8 cellular contexts compared by ENCODE assay signal in the genomic region with DNA sequence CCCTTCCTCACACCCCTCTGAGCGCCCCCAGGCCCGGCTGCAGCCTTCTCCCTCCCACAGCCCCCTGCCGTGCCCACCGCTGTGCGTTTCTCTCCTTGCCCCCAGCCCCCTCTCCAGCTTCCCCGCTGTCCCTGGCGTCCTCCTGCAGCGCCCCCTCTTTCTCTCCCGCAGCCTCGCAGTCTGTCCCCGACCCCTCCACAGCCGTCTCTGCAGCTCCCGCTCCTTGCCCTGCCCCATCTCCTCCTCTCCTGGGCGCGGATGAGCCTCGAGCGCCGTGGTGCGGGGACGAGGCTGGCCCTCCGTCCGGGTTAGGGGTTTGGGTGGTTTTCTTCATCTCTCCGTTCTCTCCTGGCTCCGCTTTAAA. TPM values are rescaled to one million over a fixed set of nuclear protein-coding genes. Genes with fewer than 3 reads are reported as not detected.
DNase-seq lines count a peak whose midpoint lies in the region; TF ChIP-seq lines count a peak whose summit lies in the region.

No MANE protein-coding gene starts in this region.

- peak overlapping the region; percentile 73 for H3K27ac ChIP-seq in Karpas-422 (ENCODE audit: low read length)
- peak overlapping the region; percentile 32 to 94 for H3K27ac ChIP-seq in uterus

- TF ChIP-seq CTCF in astrocyte of the cerebellum (IDR thresholded peaks at IDR 0.05; ENCODE audit: low read depth, low read length, missing control alignments) (no peak), uterus (IDR thresholded peaks at IDR 0.05) (no peak)

- H3K36me3 ChIP-seq in Karpas-422 (ENCODE audit: insufficient read depth, low read length): no peaks in the 10 kb centered on the region
- H3K36me3 ChIP-seq in uterus: no peaks in the 10 kb centered on the region

- TF ChIP-seq POLR2A in uterus (IDR thresholded peaks at IDR 0.05): no peak

- peaks cover 24% of the 10 kb centered on the region for H3K4me1 ChIP-seq in Karpas-422 (ENCODE audit: low read length)
- peaks cover 0 to 11% of the 10 kb centered on the region in 2 donors for H3K4me1 ChIP-seq in uterus

- H3K79me2 ChIP-seq in Karpas-422 (ENCODE audit: low read length): peaks cover 17% of the 10 kb centered on the region

- 0 out of 2 replicates have a peak, but pooled peaks cover 13% of the 10 kb centered on the region for H4K20me1 ChIP-seq in Karpas-422 (ENCODE audit: insufficient read depth, low read depth, low read length)

- intact Hi-C loops in uterus (cut with DNase I; ENCODE audit: low total_unique reads): no loop called here

- H3K9me3 ChIP-seq in Karpas-422 (ENCODE audit: low read length) (no peaks in the 10 kb centered on the region), uterus (no peaks in the 10 kb centered on the region)

- in situ Hi-C loops in astrocyte of the cerebellum (cut with HindIII; ENCODE audit: low sequenced_read_pairs): no loop called here

- DNase-seq in DMS53 treated with DMSO at 0.1 percent for 48 hours (lab: John Stamatoyannopoulos, UW; ENCODE audit: unreplicated experiment): peak; percentile 31
- DNase-seq in Karpas-422: peak; percentile 75
- DNase-seq in astrocyte of the cerebellum (ENCODE audit: low read depth): no peak
- DNase-seq in lung microvascular endothelial cell (ENCODE audit: low read depth in 2 of 2): peak; percentile 19
- no peak for DNase-seq in uterus
- no peak for DNase-seq in NCI-H128 (lab: John Stamatoyannopoulos, UW; ENCODE audit: unreplicated experiment)
- no peak for DNase-seq in OCI-M2 (lab: John Stamatoyannopoulos, UW; ENCODE audit: unreplicated experiment)
- no peak for DNase-seq in SW 1271 (lab: John Stamatoyannopoulos, UW)

- H3K4me3 ChIP-seq in Karpas-422 (ENCODE audit: low read length) (peak overlapping the region; percentile 100), astrocyte of the cerebellum (ENCODE audit: low read depth, low read length) (peak overlapping the region; percentile 73), uterus (peak overlapping the region; percentile 78 to 80)

- no peaks in the 10 kb centered on the region for H3K9me2 ChIP-seq in Karpas-422 (replicated peaks; ENCODE audit: insufficient read depth, low read length)

- no peak overlapping the region for H2AFZ ChIP-seq in Karpas-422 (ENCODE audit: low read length)

- H3K27me3 ChIP-seq in Karpas-422 (ENCODE audit: low read length): no peaks in the 10 kb centered on the region
- no peaks in the 10 kb centered on the region for H3K27me3 ChIP-seq in uterus

- H3K4me2 ChIP-seq in Karpas-422 (ENCODE audit: low read depth, low read length, poor library complexity, severe bottlenecking): peak overlapping the region; percentile 100

- H3K9ac ChIP-seq in Karpas-422 (ENCODE audit: low read length): peak overlapping the region; percentile 100

RNA-seq across cellular contexts. Expression of gene KMT5C, which starts 1.1 kb away (rescaled TPM):
- total RNA-seq in Karpas-422 (2014; rRNA removed; shearing (Covaris generic); ENCODE audit: low replicate concordance): 10.3 and 46.1 TPM in 2 replicates
- total RNA-seq in lung microvascular endothelial cell (2.2 and 3.0 TPM in 2 replicates), uterus (10 to 100 TPM; 12.4 to 65.6 (median 15.9) TPM)

RNA-seq across cellular contexts. Expression of gene COX6B2, which starts 13.8 kb away (rescaled TPM):
- total RNA-seq in Karpas-422 (2014; rRNA removed; shearing (Covaris generic); ENCODE audit: low replicate concordance): not detected in 2 replicates
- not detected in 2 replicates for total RNA-seq in lung microvascular endothelial cell
- total RNA-seq in uterus: 1 to 10 TPM in 1 of 4 donors, under 1 TPM in 1, not detected in 2; 0.14 to 4.6 TPM

RNA-seq across cellular contexts. Expression of gene TMEM150B, which starts 15.6 kb away (rescaled TPM):
- 0.61 TPM in 1 of 2 replicates, not detected in the other for total RNA-seq in Karpas-422 (2014; rRNA removed; shearing (Covaris generic); ENCODE audit: low replicate concordance)
- total RNA-seq in lung microvascular endothelial cell (not detected in 2 replicates), uterus (1 to 10 TPM in 1 of 4 donors, not detected in 3; 2.6 TPM)

RNA-seq across cellular contexts. Expression of gene GARIN5B, which starts 22.3 kb away (rescaled TPM):
- not detected in 2 replicates for total RNA-seq in Karpas-422 (2014; rRNA removed; shearing (Covaris generic); ENCODE audit: low replicate concordance)
- total RNA-seq in lung microvascular endothelial cell (not detected in 2 replicates), uterus (under 1 TPM in 1 of 4 donors, not detected in 3; 0.18 TPM)

RNA-seq across cellular contexts. Expression of gene IL11, which starts 29.5 kb away (rescaled TPM):
- 0.40 and 0.41 TPM in 2 replicates for total RNA-seq in Karpas-422 (2014; rRNA removed; shearing (Covaris generic); ENCODE audit: low replicate concordance)
- under 0.01 TPM in 1 of 2 replicates, not detected in the other for total RNA-seq in lung microvascular endothelial cell
- 1 to 10 TPM in 1 of 4 donors, not detected in 3; 1.6 TPM for total RNA-seq in uterus

Comparison
In these comparisons a context has a peak if more than half of its experiments do, and no peak if none do; other contexts are left out.
1. DNase-seq: peak in DMS53 treated with DMSO at 0.1 percent for 48 hours (single experiment), Karpas-422 (single experiment) and lung microvascular endothelial cell (2 of 2); none in astrocyte of the cerebellum (single experiment), uterus (0 of 2), NCI-H128 (single experiment), OCI-M2 (single experiment) and SW 1271 (0 of 2).
2. Peak in every context shown above with its lines, with median percentiles within 50 percentile points of each other: H3K4me3 ChIP-seq.